In the genomic region with DNA sequence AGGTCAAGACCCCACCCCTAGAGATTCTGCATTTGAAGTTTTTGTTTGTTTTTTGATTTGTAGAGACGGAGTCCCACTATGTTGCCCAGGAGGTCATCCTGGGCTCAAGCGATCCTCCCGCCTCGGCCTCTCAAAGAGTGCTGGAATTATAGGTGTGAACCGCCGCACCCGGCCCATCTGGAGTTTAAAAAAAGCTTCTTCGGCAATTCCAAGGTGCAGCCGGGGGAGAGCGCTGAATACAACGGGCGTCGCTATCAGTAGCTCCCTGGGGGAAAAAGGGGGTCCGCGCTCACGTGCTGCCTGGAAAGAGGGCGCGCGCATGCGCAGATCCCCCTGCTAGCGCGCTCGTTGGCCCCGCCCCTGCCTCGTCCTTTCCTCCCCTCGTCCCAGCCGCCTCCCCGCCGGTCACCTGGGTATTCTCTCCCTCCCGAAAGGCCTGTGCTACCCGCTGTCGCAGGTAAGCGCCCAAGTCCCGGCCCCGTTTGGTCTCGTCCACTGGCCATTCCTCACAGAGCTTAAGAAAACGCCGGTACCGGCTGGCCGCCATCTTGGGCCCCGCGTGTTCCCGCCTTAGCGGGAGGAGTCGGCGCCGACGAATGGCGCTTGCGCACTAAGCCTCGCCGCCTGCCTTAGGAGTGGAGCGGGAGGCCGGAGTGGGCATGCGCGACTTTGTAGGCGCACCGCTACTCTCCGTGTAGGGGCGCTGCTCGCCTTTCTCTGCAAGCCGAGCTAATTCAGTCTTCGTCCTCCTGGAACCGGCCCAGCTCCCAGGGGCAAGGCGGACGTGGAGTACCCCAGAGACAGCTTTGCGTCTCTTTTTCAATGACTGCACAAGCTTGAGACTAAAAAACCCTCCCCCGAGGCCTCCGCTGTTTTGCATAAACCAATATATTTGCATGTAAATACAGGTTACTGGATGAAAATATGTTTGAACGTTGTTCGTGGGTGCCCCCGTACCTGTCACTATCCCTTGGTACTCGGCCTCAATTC, we compare ENCODE assay signal across 8 cellular contexts. TPM values are rescaled to one million over a fixed set of nuclear protein-coding genes. Genes with fewer than 3 reads are reported as not detected.
DNase-seq lines count a peak whose midpoint lies in the region; ATAC-seq and TF ChIP-seq lines count a peak whose summit lies in the region.

A gene (minus strand): TSS at position 561 of the 990 bp plus-strand sequence. CDS start 14 bp downstream, at position 547.

- TF ChIP-seq POLR2A in tibial nerve (IDR thresholded peaks at IDR 0.05), result peak in 1 of 2 donors; percentile 71

- peak within 1 kb of the TSS; percentile 79 for H3K4me2 ChIP-seq in parathyroid adenoma (ENCODE audit: low read length)

- H3K27ac ChIP-seq in parathyroid adenoma (peak within 1 kb of the TSS; percentile 91), tibial nerve (peak within 1 kb of the TSS; percentile 76 to 93 (median 85))

- H3K4me1 ChIP-seq in parathyroid adenoma, result no peaks in the 10 kb centered on the region
- peaks cover 0 to 21% (median 10%) of the 10 kb centered on the region in 4 donors for H3K4me1 ChIP-seq in tibial nerve

- DNase-seq in GM12865 (ENCODE audit: low read depth) (peak; percentile 98), NCI-H1417 (lab: John Stamatoyannopoulos, UW) (peak; percentile 96 to 98 (median 98)), SW 1271 (lab: John Stamatoyannopoulos, UW) (peak; percentile 79 to 93), Right ventricle myocardium superior (peak; percentile 99), tibial nerve (ENCODE audit: low spot score in 2 of 2) (peak; percentile 92)
- DNase-seq in activated naive CD8-positive, alpha-beta T cell treated with anti-CD3 and anti-CD28 coated beads, Interleukin-2, amount 50 U/mL, for 16 hours (ENCODE audit: low read depth, low spot score), result peak; percentile 88

- WGBS in tibial nerve, 2 donors, result 2 to 3% methylated on average over 59 to 64 of the region's 73 CpGs

- peak within 1 kb of the TSS; percentile 99 for H2AFZ ChIP-seq in parathyroid adenoma

- intact Hi-C loops in Right ventricle myocardium superior (cut with DNase I), result loop anchor here (5.0 kb wide), 1 partner anchor 51 kb away; no protein-coding TSS in a partner anchor

- H3K9me3 ChIP-seq in parathyroid adenoma (ENCODE audit: control insufficient read depth, low read length) (no peaks in the 10 kb centered on the region), tibial nerve (no peaks in the 10 kb centered on the region)

- H3K9ac ChIP-seq in parathyroid adenoma, result peak within 1 kb of the TSS; percentile 30

- H3K27me3 ChIP-seq in parathyroid adenoma (ENCODE audit: control insufficient read depth, insufficient read depth, low read length) (no peaks in the 10 kb centered on the region), tibial nerve (no peaks in the 10 kb centered on the region)

- peak; percentile 96 for ATAC-seq in HG02759 (IDR thresholded peaks at IDR 0.05; ENCODE audit: unreplicated experiment)
- peak; percentile 98 for ATAC-seq in Right ventricle myocardium superior (ENCODE audit: poor library complexity)

- H3K36me3 ChIP-seq in parathyroid adenoma (ENCODE audit: control insufficient read depth, insufficient read depth, low read length), result no peaks in the 10 kb centered on the region
- peaks cover 0 to 26% (median 3%) of the 10 kb centered on the region in 3 donors for H3K36me3 ChIP-seq in tibial nerve

- H3K79me2 ChIP-seq in parathyroid adenoma, result peaks cover 3% of the 10 kb centered on the region

- peak; percentile 50 for TF ChIP-seq CTCF in GM12865 (IDR thresholded peaks at IDR 0.05; ENCODE audit: insufficient read depth, low read depth, low read length, missing control alignments)
- peak; percentile 81 for TF ChIP-seq CTCF in parathyroid adenoma (IDR thresholded peaks at IDR 0.05)
- peak; percentile 48 to 83 (median 68) for TF ChIP-seq CTCF in tibial nerve (IDR thresholded peaks at IDR 0.05)

- H3K4me3 ChIP-seq in GM12865 (ENCODE audit: low read depth, low read length), result peak within 1 kb of the TSS; percentile 76
- H3K4me3 ChIP-seq in parathyroid adenoma (ENCODE audit: low read depth, low read length), result peak within 1 kb of the TSS; percentile 70
- H3K4me3 ChIP-seq in tibial nerve, result peak within 1 kb of the TSS; percentile 70 to 89 (median 82)

- TF ChIP-seq EP300 in tibial nerve (IDR thresholded peaks at IDR 0.05), result peak; percentile 64 to 89

RNA-seq across cellular contexts. Expression of the gene that starts here (rescaled TPM):
- total RNA-seq in Right ventricle myocardium superior (208 TPM), tibial nerve (10 to 100 TPM; 14.5 to 29.7 (median 23.4) TPM)

Comparison
In these comparisons a context has a peak if more than half of its experiments do, and no peak if none do; other contexts are left out.
1. Peak in every context shown above with its lines: DNase-seq, ATAC-seq, H3K4me3 ChIP-seq and H3K27ac ChIP-seq.